In the genomic region with DNA sequence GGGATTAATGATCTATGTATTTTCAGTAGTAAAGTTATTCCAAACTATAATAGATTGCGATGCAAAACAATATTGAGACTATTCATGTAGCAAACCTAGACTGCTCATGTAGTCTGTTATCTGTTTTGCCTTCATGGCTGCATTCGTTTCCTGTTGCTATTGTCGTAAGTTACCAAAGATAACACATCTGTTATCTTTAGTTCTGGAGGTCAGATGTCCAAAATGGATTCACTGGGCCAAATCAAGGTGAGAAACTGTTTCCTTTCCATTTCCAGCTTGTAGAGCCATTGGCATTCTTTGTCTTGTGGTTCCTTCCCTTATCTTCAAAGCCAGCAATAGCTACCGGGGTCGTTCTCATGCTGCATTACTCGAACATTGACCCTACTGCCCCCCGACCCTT, we compare ENCODE assay signal across 1 cellular context.
A peak's percentile ranks its signal among the peaks of the same experiment; 100 is the strongest.
TF ChIP-seq lines count a peak whose summit lies in the region.

No MANE protein-coding gene starts in this region.

TF ChIP-seq in K562, 482 proteins besides CTCF, POLR2A, EP300 and RAD21:
- TF ChIP-seq NR2C2 (CRISPR knock-in tag; IDR thresholded peaks at IDR 0.05) = no peak
- peak; percentile 56; the same call in 1 of the 2 replicates for TF ChIP-seq NR2C2 (tag; IDR thresholded peaks at IDR 0.05)
- TF ChIP-seq SMAD2 (IDR thresholded peaks at IDR 0.05; ENCODE audit: low read depth, low read length) = no peak
- peak; percentile 28; the same call in 1 of the 2 replicates for TF ChIP-seq TAL1 (IDR thresholded peaks at IDR 0.05)
- peak; percentile 65 for TF ChIP-seq CBFA2T3 (IDR thresholded peaks at IDR 0.05)
- peak; percentile 68 for TF ChIP-seq SOX6 (IDR thresholded peaks at IDR 0.05)
- TF ChIP-seq ARID1B (IDR thresholded peaks at IDR 0.05) = peak; percentile 56; the same call in 1 of the 2 replicates
- peak; percentile 64; the same call in 1 of the 2 replicates for TF ChIP-seq TEAD4 (IDR thresholded peaks at IDR 0.05; ENCODE audit: low read length)
- no peak for TF ChIP-seq TEAD4 (CRISPR knock-in tag; IDR thresholded peaks at IDR 0.05; ENCODE audit: borderline replicate concordance)
- TF ChIP-seq COPS2 (conservative IDR thresholded peaks at IDR 0.05) = no peak
- 0 out of 2 replicates have a peak, but pooled peaks have one; percentile 29 for TF ChIP-seq ETV1 (tag; conservative IDR thresholded peaks at IDR 0.05; ENCODE audit: low read depth)
- TF ChIP-seq, protein P1, sequence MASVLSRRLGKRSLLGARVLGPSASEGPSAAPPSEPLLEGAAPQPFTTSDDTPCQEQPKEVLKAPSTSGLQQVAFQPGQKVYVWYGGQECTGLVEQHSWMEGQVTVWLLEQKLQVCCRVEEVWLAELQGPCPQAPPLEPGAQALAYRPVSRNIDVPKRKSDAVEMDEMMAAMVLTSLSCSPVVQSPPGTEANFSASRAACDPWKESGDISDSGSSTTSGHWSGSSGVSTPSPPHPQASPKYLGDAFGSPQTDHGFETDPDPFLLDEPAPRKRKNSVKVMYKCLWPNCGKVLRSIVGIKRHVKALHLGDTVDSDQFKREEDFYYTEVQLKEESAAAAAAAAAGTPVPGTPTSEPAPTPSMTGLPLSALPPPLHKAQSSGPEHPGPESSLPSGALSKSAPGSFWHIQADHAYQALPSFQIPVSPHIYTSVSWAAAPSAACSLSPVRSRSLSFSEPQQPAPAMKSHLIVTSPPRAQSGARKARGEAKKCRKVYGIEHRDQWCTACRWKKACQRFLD (CRISPR knock-in tag; IDR thresholded peaks at IDR 0.05) = no peak
- TF ChIP-seq HLTF (IDR thresholded peaks at IDR 0.05) = no peak
- 0 out of 2 replicates have a peak, but pooled peaks have one; percentile 21 for TF ChIP-seq GABPA (tag; conservative IDR thresholded peaks at IDR 0.05; ENCODE audit: low read depth)
- TF ChIP-seq FOXJ2 (tag; IDR thresholded peaks at IDR 0.05) = peak; percentile 78
- 0 out of 4 replicates have a peak, but pooled peaks of 1 of the 2 experiments have one; percentile 10 for TF ChIP-seq KDM1A (IDR thresholded peaks at IDR 0.05)
- 0 out of 2 replicates have a peak, but pooled peaks have one; percentile 5 for TF ChIP-seq RFX1 (IDR thresholded peaks at IDR 0.05)
- no peak for TF ChIP-seq NR2C1 (IDR thresholded peaks at IDR 0.05)
- peak; percentile 56 for TF ChIP-seq NR2C1 (tag; IDR thresholded peaks at IDR 0.05)
- TF ChIP-seq CBFA2T2 (conservative IDR thresholded peaks at IDR 0.05) = peak; percentile 27; the same call in 1 of the 2 replicates
- TF ChIP-seq ZEB2 (IDR thresholded peaks at IDR 0.05) = 0 out of 2 replicates have a peak, but pooled peaks have one; percentile 25
